10 cellular contexts compared by ENCODE assay signal in genomic region chr4:153257151-153257620, GRCh38. TPM values are rescaled to one million over a fixed set of nuclear protein-coding genes. Genes with fewer than 3 reads are reported as not detected.
DNase-seq lines count a peak whose midpoint lies in the region; ATAC-seq and TF ChIP-seq lines count a peak whose summit lies in the region.
"Had no signal": no experiment of that assay in that cellular context is flagged by ENCODE, and none has a peak within 500 bp of the region (broad histone marks: within the 10 kb centered on the region; RNA-seq: fewer than 3 reads in every experiment).

No MANE protein-coding gene starts in this region.

- no peaks in the 10 kb centered on the region for H3K4me1 Mint-ChIP-seq in endothelial cell (ENCODE audit: unreplicated experiment)
- peaks cover 51% of the 10 kb centered on the region for H3K4me1 Mint-ChIP-seq in neural progenitor cell
- H3K4me1 Mint-ChIP-seq: natural killer cell had no signal

- H3K27me3 ChIP-seq in neural progenitor cell = no peaks in the 10 kb centered on the region

- H3K4me3 ChIP-seq in GM08714 (ENCODE audit: low read length) (peak overlapping the region; percentile 5; the same call in 1 of the 2 replicates), SK-N-MC (peak overlapping the region; percentile 76), neural progenitor cell (peak overlapping the region; percentile 60), OCI-LY7 (ENCODE audit: low read depth, low read length, poor library complexity, severe bottlenecking) (no peak overlapping the region)

- TF ChIP-seq CTCF in endothelial cell (IDR thresholded peaks at IDR 0.05; ENCODE audit: unreplicated experiment) = no peak
- TF ChIP-seq CTCF in neural progenitor cell (IDR thresholded peaks at IDR 0.05) = no peak
- TF ChIP-seq CTCF in OCI-LY7 (conservative IDR thresholded peaks at IDR 0.05; ENCODE audit: low read length) = no peak

- H3K9me3 Mint-ChIP-seq in endothelial cell (ENCODE audit: unreplicated experiment) (no peaks in the 10 kb centered on the region), neural progenitor cell (peaks cover 8% of the 10 kb centered on the region)
- H3K9me3 Mint-ChIP-seq: natural killer cell had no signal

- H2AFZ ChIP-seq in neural progenitor cell (replicated peaks) (peak overlapping the region; percentile 83), OCI-LY7 (ENCODE audit: low read length) (no peak overlapping the region)

- POLR2A ChIA-PET in HEK293T (lab: Yijun Ruan, JAX) (interaction anchor here (0.9 to 1.1 kb wide), 3 partner anchors 8 to 12 kb away, joined by 3 to 5 read pairs (median 4); no protein-coding TSS in a partner anchor), OCI-LY7 (lab: Charles Lee) (interaction anchor here (0.6 kb wide), 2 partner anchors 116 to 461 kb away, joined by 3 read pairs; no protein-coding TSS in a partner anchor)

- H3K27ac ChIP-seq in SK-N-MC (peak overlapping the region; percentile 92), neural progenitor cell (peak overlapping the region; percentile 62), OCI-LY7 (ENCODE audit: low read depth, low read length, poor library complexity, severe bottlenecking) (no peak overlapping the region)
- H3K27ac ChIP-seq: KMS-11 had no signal

- no TSS peak for BruUV-seq in OCI-LY7 (replicated peaks; lab: Mats Ljungman, UMichigan)

- H3K36me3 ChIP-seq in SK-N-MC (ENCODE audit: insufficient read depth, low read length) (peaks cover 6% of the 10 kb centered on the region), neural progenitor cell (no peaks in the 10 kb centered on the region), OCI-LY7 (ENCODE audit: insufficient read depth, low read length) (no peaks in the 10 kb centered on the region)

- H3K36me3 Mint-ChIP-seq in endothelial cell (ENCODE audit: low read depth, unreplicated experiment) (no peaks in the 10 kb centered on the region), neural progenitor cell (peaks cover 18% of the 10 kb centered on the region)
- H3K36me3 Mint-ChIP-seq: natural killer cell had no signal

- peaks cover 37% of the 10 kb centered on the region for H3K4me1 ChIP-seq in neural progenitor cell
- no peaks in the 10 kb centered on the region for H3K4me1 ChIP-seq in OCI-LY7 (ENCODE audit: insufficient read depth, low read length, poor library complexity, severe bottlenecking)

- ATAC-seq in GM18517 (IDR thresholded peaks at IDR 0.05; ENCODE audit: unreplicated experiment) = no peak

- CTCF ChIA-PET in HEK293T (lab: Yijun Ruan, JAX) = interaction anchor here (0.8 to 1.3 kb wide), 2 partner anchors 91 to 114 kb away, joined by 3 to 6 read pairs; no protein-coding TSS in a partner anchor
- CTCF ChIA-PET in OCI-LY7 (lab: Charles Lee; ENCODE audit: unreplicated experiment) = no interaction called here

- H3K27me3 Mint-ChIP-seq in endothelial cell (ENCODE audit: unreplicated experiment) (peaks cover 3% of the 10 kb centered on the region), neural progenitor cell (ENCODE audit: insufficient read depth, low read depth) (peaks cover 2% of the 10 kb centered on the region)

- DNase-seq in HEK293T (ENCODE audit: extremely low spot score) = peak; percentile 64
- DNase-seq in SK-N-MC (ENCODE audit: low read depth, low spot score) = no peak
- DNase-seq in endothelial cell (ENCODE audit: low spot score) = peak; percentile 24
- peak; percentile 85 for DNase-seq in neural progenitor cell (ENCODE audit: low spot score)
- no peak for DNase-seq in OCI-LY7 (ENCODE audit: low spot score)
- DNase-seq in SKM-1 (lab: John Stamatoyannopoulos, UW; ENCODE audit: unreplicated experiment) = no peak
- DNase-seq: natural killer cell had no signal

- H3K9ac ChIP-seq in SK-N-MC (ENCODE audit: insufficient read length) (no peak overlapping the region), neural progenitor cell (peak overlapping the region; percentile 15)
- H3K9ac ChIP-seq: KMS-11 had no signal

- H3K4me3 Mint-ChIP-seq in endothelial cell (ENCODE audit: unreplicated experiment) (no peak overlapping the region), neural progenitor cell (no peak overlapping the region)
- H3K4me3 Mint-ChIP-seq: natural killer cell had no signal

- peaks cover 42% of the 10 kb centered on the region for H3F3A ChIP-seq in neural progenitor cell (ENCODE audit: low read depth)

- H3K9me2 ChIP-seq in OCI-LY7 (ENCODE audit: insufficient read depth, low read length) = no peaks in the 10 kb centered on the region

- H3K4me2 ChIP-seq in neural progenitor cell (peak overlapping the region; percentile 96), OCI-LY7 (ENCODE audit: low read length) (no peak overlapping the region)
- H3K4me2 ChIP-seq: KMS-11 had no signal

- H3K9me3 ChIP-seq in SK-N-MC (ENCODE audit: low read depth, low read length) (0 out of 2 replicates have a peak, but pooled peaks cover 5% of the 10 kb centered on the region), neural progenitor cell (ENCODE audit: low read depth) (no peaks in the 10 kb centered on the region), OCI-LY7 (ENCODE audit: low read length) (no peaks in the 10 kb centered on the region)

- H3K27ac Mint-ChIP-seq in endothelial cell (ENCODE audit: unreplicated experiment) = no peak overlapping the region
- no peak overlapping the region for H3K27ac Mint-ChIP-seq in neural progenitor cell
- H3K27ac Mint-ChIP-seq: natural killer cell had no signal

- intact Hi-C loops in OCI-LY7 (cut with micrococcal nuclease; ENCODE audit: unreplicated experiment) = no loop called here

- no peaks in the 10 kb centered on the region for H4K20me1 ChIP-seq in neural progenitor cell (ENCODE audit: low read depth)
- no peaks in the 10 kb centered on the region for H4K20me1 ChIP-seq in OCI-LY7 (ENCODE audit: insufficient read depth, low read length)

- H3K79me2 ChIP-seq in neural progenitor cell (ENCODE audit: low read depth) (peaks cover 51% of the 10 kb centered on the region), OCI-LY7 (ENCODE audit: insufficient read depth, low read depth, low read length) (no peaks in the 10 kb centered on the region)

TF ChIP-seq in HEK293T, 16 proteins besides CTCF, POLR2A, EP300 and RAD21:
- TF ChIP-seq L3MBTL2 (conservative IDR thresholded peaks at IDR 0.05) = 0 out of 2 replicates have a peak, but pooled peaks have one; percentile 25
- no peak for TF ChIP-seq FOXK2 (IDR thresholded peaks at IDR 0.05)

RNA-seq across cellular contexts. Expression of gene TRIM2, which starts 52.9 kb away (rescaled TPM):
- total RNA-seq in endothelial cell (ENCODE audit: unreplicated experiment) = 15.4 TPM
- total RNA-seq in neural progenitor cell (ENCODE audit: low replicate concordance) = 87.6 and 90.2 TPM in 2 replicates
- 0.06 and 0.46 TPM in 2 replicates for total RNA-seq in OCI-LY7 (2014; rRNA removed; shearing (Covaris generic))
- 0.29 TPM in 1 of 2 replicates, not detected in the other for total RNA-seq in OCI-LY7 (2022)

Comparison
In these comparisons a context has a peak if more than half of its experiments do, and no peak if none do; other contexts are left out.
1. DNase-seq: peak in HEK293T (single experiment), endothelial cell (single experiment) and neural progenitor cell (single experiment); none in SK-N-MC (single experiment), OCI-LY7 (single experiment) and SKM-1 (single experiment).
2. RNA of gene TRIM2, which starts 52.9 kb away (total RNA-seq): 87.6 to 90.2 TPM in neural progenitor cell and 15.4 TPM in endothelial cell (single experiment); 0.06 to 0.46 TPM in OCI-LY7; every median in the first group is over 10 times any median in the second.